28 cellular contexts compared by ENCODE assay signal in genomic region chr6:160853946-160854345, GRCh38.
"Had no signal": no experiment of that assay in that cellular context is flagged by ENCODE, and none has a peak within 500 bp of the region (broad histone marks: within the 10 kb centered on the region; RNA-seq: fewer than 3 reads in every experiment).

No MANE protein-coding gene starts in this region.

- H3K4me3 ChIP-seq: colonic mucosa, gastroesophageal sphincter, heart left ventricle, hepatocyte, left lung, lower lobe of right lung, mucosa of descending colon had no signal

- H3K27me3 ChIP-seq: colonic mucosa, foreskin keratinocyte, gastroesophageal sphincter, heart left ventricle, hepatocyte, left lung had no signal

- H3K79me2 ChIP-seq: hepatocyte had no signal

- H3K27ac ChIP-seq: colonic mucosa, epithelial cell of prostate, foreskin keratinocyte, gastroesophageal sphincter, heart left ventricle, hepatocyte, left lung, lower lobe of right lung had no signal

- H3K9me3 ChIP-seq: colonic mucosa, gastroesophageal sphincter, heart left ventricle, lower lobe of right lung had no signal

- H3K4me3 Mint-ChIP-seq: dendritic cell treated with granulocyte-macrophage colony-stimulating factor and Interleukin-4, amounts not matched to agents 40 ng/mL and 50 ng/mL, for 4 days; effector memory CD8-positive, alpha-beta T cell; endodermal cell; immature natural killer cell; mesothelial cell of epicardium; naive B cell had no signal

- H3K36me3 Mint-ChIP-seq: immature natural killer cell, mesothelial cell of epicardium, naive B cell had no signal

- H3K4me1 ChIP-seq: colonic mucosa, foreskin keratinocyte, gastroesophageal sphincter, heart left ventricle, left lung, lower lobe of right lung had no signal

- H3K27me3 Mint-ChIP-seq: dendritic cell treated with granulocyte-macrophage colony-stimulating factor and Interleukin-4, amounts not matched to agents 40 ng/mL and 50 ng/mL, for 4 days; effector memory CD8-positive, alpha-beta T cell; naive B cell had no signal

- FAIRE-seq: endometrium, frontal cortex, kidney had no signal

- H2AFZ ChIP-seq: hepatocyte had no signal

- H3K9me3 Mint-ChIP-seq: dendritic cell treated with granulocyte-macrophage colony-stimulating factor and Interleukin-4, amounts not matched to agents 40 ng/mL and 50 ng/mL, for 4 days; effector memory CD8-positive, alpha-beta T cell; endodermal cell; immature natural killer cell; mesothelial cell of epicardium; naive B cell had no signal

- ATAC-seq: effector memory CD8-positive, alpha-beta T cell; esophagus mucosa; foreskin keratinocyte; gastroesophageal sphincter; heart left ventricle; left colon; left lung; left ventricle myocardium superior; lower lobe of right lung; mucosa of descending colon had no signal

- H3K36me3 ChIP-seq: colonic mucosa, gastroesophageal sphincter, heart left ventricle, left lung, lower lobe of right lung had no signal

- H3K4me2 ChIP-seq: hepatocyte had no signal

- H3K4me1 Mint-ChIP-seq: endodermal cell, immature natural killer cell, mesothelial cell of epicardium, naive B cell had no signal

- DNase-seq: colonic mucosa; cortex of kidney; effector CD8-positive, alpha-beta T cell; effector memory CD8-positive, alpha-beta T cell; endodermal cell; erythroblast; foreskin keratinocyte; heart left ventricle; hypothalamus; immature natural killer cell; islet precursor cell; kidney; kidney glomerular epithelial cell; left colon; left lung; left ventricle myocardium superior; lower lobe of right lung; mesenchymal stem cell; mucosa of descending colon; naive B cell had no signal

- H3K27ac Mint-ChIP-seq: dendritic cell treated with granulocyte-macrophage colony-stimulating factor and Interleukin-4, amounts not matched to agents 40 ng/mL and 50 ng/mL, for 4 days; effector memory CD8-positive, alpha-beta T cell; endodermal cell; immature natural killer cell; mesothelial cell of epicardium; naive B cell had no signal
